Comparison of ENCODE assay signal across 19 cellular contexts in the genomic region with DNA sequence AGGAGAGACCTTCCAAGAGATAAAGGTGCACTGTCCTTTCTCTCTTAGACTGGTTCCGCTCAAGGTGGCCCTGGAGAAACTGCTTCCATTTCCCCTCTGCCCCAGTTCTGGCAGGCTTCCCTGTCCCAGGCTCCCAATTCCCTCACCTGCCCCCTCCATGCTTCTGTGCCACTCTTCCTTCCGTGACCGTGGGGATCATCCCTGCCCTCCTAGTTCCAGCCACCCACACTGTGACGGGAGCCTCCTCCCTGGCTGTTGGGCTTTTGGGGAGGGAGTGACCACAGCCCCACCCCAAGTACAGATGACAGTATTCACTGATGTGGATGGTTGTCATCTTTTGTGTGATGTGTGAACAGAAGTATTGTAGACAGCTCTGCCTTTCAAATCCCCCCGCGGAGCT. TPM values are rescaled to one million over a fixed set of nuclear protein-coding genes. Genes with fewer than 3 reads are reported as not detected.
DNase-seq lines count a peak whose midpoint lies in the region; ATAC-seq and TF ChIP-seq lines count a peak whose summit lies in the region.
"Had no signal": no experiment of that assay in that cellular context is flagged by ENCODE, and none has a peak within 500 bp of the region (broad histone marks: within the 10 kb centered on the region; RNA-seq: fewer than 3 reads in every experiment).

No MANE protein-coding gene starts in this region.

- H3K36me3 ChIP-seq in H7 (replicated peaks; ENCODE audit: control insufficient read depth, insufficient read depth, low read length) (no peaks in the 10 kb centered on the region; the same call in none of the 2 replicates), ectodermal cell (ENCODE audit: control insufficient read depth, insufficient read depth, low read length) (no peaks in the 10 kb centered on the region), left lung (no peaks in the 10 kb centered on the region), sigmoid colon (no peaks in the 10 kb centered on the region)
- H3K36me3 ChIP-seq: thoracic aorta had no signal

- WGBS in ectodermal cell, 2 experiments = 91 to 97% methylated on average over 6 of the region's 6 CpGs
- WGBS in sigmoid colon, 2 donors = 77% methylated on average over 6 of the region's 6 CpGs

- ATAC-seq in left lung = no peak
- ATAC-seq: activated T-cell treated with anti-CD3 and anti-CD28 coated beads, Interleukin-2, amount 50 U/mL, for 72 hours; stimulated activated naive B cell treated with anti-CD40 and anti-IgM and Interleukin-4, amounts not matched to agents 10 μg/mL and 1 μg/mL and 100 μg/mL, for 72 hours had no signal

- H3K27me3 ChIP-seq in H7 (ENCODE audit: control insufficient read depth, insufficient read depth, low read length) (no peaks in the 10 kb centered on the region), ectodermal cell (ENCODE audit: control insufficient read depth, insufficient read depth, low read length, poor library complexity, severe bottlenecking) (no peaks in the 10 kb centered on the region), left lung (no peaks in the 10 kb centered on the region), sigmoid colon (no peaks in the 10 kb centered on the region)

- H3K9me3 ChIP-seq in ectodermal cell (ENCODE audit: control insufficient read depth, low read length) (no peaks in the 10 kb centered on the region), left lung (no peaks in the 10 kb centered on the region), sigmoid colon (no peaks in the 10 kb centered on the region)
- H3K9me3 ChIP-seq: thoracic aorta had no signal

- intact Hi-C loops in left lung (cut with DNase I) = no loop called here
- intact Hi-C loops in sigmoid colon (cut with DNase I) = loop anchor here (10.0 kb wide), 1 partner anchor 129 kb away; a partner anchor contains a TSS

- H3K4me3 ChIP-seq in H7 (ENCODE audit: insufficient read depth, low read depth, low read length) (no peak overlapping the region), ectodermal cell (ENCODE audit: insufficient read depth, low read depth, low read length) (peak overlapping the region; percentile 83), left lung (peak overlapping the region in 1 of 2 donors; percentile 94), sigmoid colon (no peak overlapping the region)
- H3K4me3 ChIP-seq: thoracic aorta had no signal

- TF ChIP-seq CTCF in left lung (IDR thresholded peaks at IDR 0.05) (no peak), sigmoid colon (IDR thresholded peaks at IDR 0.05) (no peak)

- H3K4me1 ChIP-seq in ectodermal cell (ENCODE audit: control insufficient read depth, insufficient read depth, low read length) (peaks cover 17% of the 10 kb centered on the region), left lung (peaks cover 9 to 71% of the 10 kb centered on the region in 2 donors), sigmoid colon (peaks cover 0 to 48% (median 33%) of the 10 kb centered on the region in 4 donors)

- no peak overlapping the region for H3K27ac ChIP-seq in ectodermal cell (ENCODE audit: insufficient read depth, low read depth, low read length, poor library complexity, severe bottlenecking)
- H3K27ac ChIP-seq in left lung = no peak overlapping the region
- no peak overlapping the region for H3K27ac ChIP-seq in sigmoid colon
- H3K27ac ChIP-seq: thoracic aorta had no signal

- no peak for TF ChIP-seq EP300 in sigmoid colon (IDR thresholded peaks at IDR 0.05)

- TF ChIP-seq POLR2A in sigmoid colon (IDR thresholded peaks at IDR 0.05) = no peak

- DNase-seq in H7 (peak; percentile 21), left lung (peak; percentile 24 to 26), sigmoid colon (peak; percentile 56), NCI-H2107 treated with DMSO at 0.1 percent for 48 hours (lab: John Stamatoyannopoulos, UW; ENCODE audit: unreplicated experiment) (no peak), SKM-1 (lab: John Stamatoyannopoulos, UW; ENCODE audit: unreplicated experiment) (no peak)
- DNase-seq in activated CD4-positive, alpha-beta T cell treated with anti-CD3 and anti-CD28 coated beads, Interleukin-2, amount 50 U/mL, for 1 hour = no peak
- DNase-seq: activated naive CD4-positive, alpha-beta T cell treated with anti-CD3 and anti-CD28 coated beads, Interleukin-2, amount 50 U/mL, for 16 hours; activated T-cell treated with anti-CD3 and anti-CD28 coated beads, Interleukin-2, amount 50 U/mL, for 72 hours; anterior cingulate cortex; CD8-positive, alpha-beta memory T cell; erythroblast; HCEC 1CT; NCI-H2107; NCI-H524 treated with DMSO at 0.1 percent for 48 hours; occipital lobe; stimulated activated CD4-positive, alpha-beta T cell treated with anti-CD3 and anti-CD28 coated beads, Interleukin-2, amount 100 ng/mL, for 24 hours; stimulated activated naive B cell treated with anti-CD40 and anti-IgM and Interleukin-4, amounts not matched to agents 10 μg/mL and 1 μg/mL and 100 μg/mL, for 72 hours had no signal

RNA-seq across cellular contexts. Expression of a gene that starts 2.8 kb away (rescaled TPM):
- 161 and 210 TPM in 2 replicates for total RNA-seq in H7 (2014; rRNA removed; shearing (Covaris generic))
- polyA plus RNA-seq in ectodermal cell (2013, experiment 1 of 4) = 137 TPM
- polyA plus RNA-seq in ectodermal cell (2013, experiment 2 of 4) = 116 TPM
- polyA plus RNA-seq in ectodermal cell (2013, experiment 3 of 4) = 101 TPM
- 98.2 TPM for polyA plus RNA-seq in ectodermal cell (2013, experiment 4 of 4)
- 10 to 100 TPM; 62.2 to 92.5 TPM for total RNA-seq in left lung
- total RNA-seq in sigmoid colon = 10 to 100 TPM; 21.3 to 66.5 (median 29.1) TPM
- polyA plus RNA-seq in sigmoid colon = 100 to 1,000 TPM in 1 of 3 donors, 10 to 100 TPM in 2; 88.1 to 138 (median 99.6) TPM

Comparison
In these comparisons a context has a peak if more than half of its experiments do, and no peak if none do; other contexts are left out.
1. DNase-seq: peak in H7 (single experiment), left lung (2 of 2) and sigmoid colon (single experiment); none in NCI-H2107 treated with DMSO at 0.1 percent for 48 hours (single experiment), activated CD4-positive, alpha-beta T cell treated with anti-CD3 and anti-CD28 coated beads, Interleukin-2, amount 50 U/mL, for 1 hour (single experiment) and SKM-1 (single experiment).